25 cellular contexts compared by ENCODE assay signal in genomic region chr3:46509661-46510187, GRCh38. TPM values are rescaled to one million over a fixed set of nuclear protein-coding genes. Genes with fewer than 3 reads are reported as not detected.
DNase-seq lines count a peak whose midpoint lies in the region; ATAC-seq, FAIRE-seq and TF ChIP-seq lines count a peak whose summit lies in the region.
"Had no signal": no experiment of that assay in that cellular context is flagged by ENCODE, and none has a peak within 500 bp of the region (broad histone marks: within the 10 kb centered on the region; RNA-seq: fewer than 3 reads in every experiment).

No MANE protein-coding gene starts in this region.

- H3K9me3 Mint-ChIP-seq in mesothelial cell of epicardium, result no peaks in the 10 kb centered on the region
- H3K9me3 Mint-ChIP-seq: CD4-positive, alpha-beta memory T cell; HFFc6 had no signal

- H3K79me2 ChIP-seq in GM12878 (ENCODE audit: control insufficient read depth, insufficient read depth, low read length) (no peaks in the 10 kb centered on the region), osteoblast (ENCODE audit: insufficient read depth, low read length) (no peaks in the 10 kb centered on the region)

- in situ Hi-C loops in GM12878 (cut with MboI), result no loop called here

- H3K4me1 ChIP-seq in GM12878 (ENCODE audit: control insufficient read depth, insufficient read depth, low read length) (no peaks in the 10 kb centered on the region), osteoblast (ENCODE audit: insufficient read depth, low read length) (no peaks in the 10 kb centered on the region)
- H3K4me1 ChIP-seq: HAP-1 had no signal

- peak; percentile 62 for DNase-seq in NCI-H82 (lab: John Stamatoyannopoulos, UW)
- DNase-seq in GM12878 (ENCODE audit: low read depth, low spot score), result no peak
- DNase-seq in mesothelial cell of epicardium (ENCODE audit: low spot score in 2 of 2, unreplicated experiment in 2 of 2), result no peak
- no peak for DNase-seq in osteoblast (ENCODE audit: insufficient read length, low spot score, missing footprints)
- DNase-seq in stimulated activated CD4-positive, alpha-beta T cell treated with anti-CD3 and anti-CD28 coated beads, Interleukin-12 subunit alpha, Interleukin-12 subunit beta, amount 100 ng/mL, for 4 hours, result no peak
- DNase-seq in NCI-H2171 treated with DMSO at 0.1 percent for 48 hours (lab: John Stamatoyannopoulos, UW), result no peak
- DNase-seq in NCI-H345 treated with DMSO at 0.1 percent for 48 hours (lab: John Stamatoyannopoulos, UW; ENCODE audit: unreplicated experiment), result no peak
- DNase-seq: C1 segment of cervical spinal cord; CD4-positive, alpha-beta memory T cell; DMS 273 treated with DMSO at 0.1 percent for 48 hours; DMS79; HFFc6; Karpas-422; NCI-H1092; NCI-H1436 treated with DMSO at 0.1 percent for 48 hours; NCI-H187 treated with DMSO at 0.1 percent for 48 hours; NCI-H446 treated with DMSO at 0.1 percent for 48 hours; NCI-H526; SIG-M5 had no signal

- H3K4me3 ChIP-seq in GM12878 (no peak overlapping the region), osteoblast (ENCODE audit: insufficient read depth, low read length) (no peak overlapping the region)
- H3K4me3 ChIP-seq: HAP-1, SK-N-MC had no signal

- peak overlapping the region; percentile 25 for H3K27ac Mint-ChIP-seq in mesothelial cell of epicardium
- H3K27ac Mint-ChIP-seq: CD4-positive, alpha-beta memory T cell; HFFc6 had no signal

- 34% methylated on average over 4 of the region's 4 CpGs for WGBS in GM12878 (ENCODE audit: insufficient coverage, insufficient replicate concordance, low lambda C conversion rate, missing lambda C conversion rate)

- H2AFZ ChIP-seq in GM12878 (ENCODE audit: control insufficient read depth, low read depth, low read length), result peak overlapping the region; percentile 26
- H2AFZ ChIP-seq in osteoblast (ENCODE audit: low read length), result no peak overlapping the region

- H3K36me3 Mint-ChIP-seq in mesothelial cell of epicardium, result no peaks in the 10 kb centered on the region
- H3K36me3 Mint-ChIP-seq: CD4-positive, alpha-beta memory T cell had no signal

- H3K4me1 Mint-ChIP-seq in mesothelial cell of epicardium, result peaks cover 28% of the 10 kb centered on the region

- SMC1A ChIA-PET in GM12878 (lab: Charles Lee; ENCODE audit: uncharacterized antibody, unreplicated experiment), result interaction anchor here (0.7 to 1.8 kb wide), 6 partner anchors 21 to 1475 kb away, joined by 3 to 5 read pairs (median 3); no protein-coding TSS in a partner anchor

- POLR2A ChIA-PET in GM12878 (lab: Charles Lee), result no interaction called here

- FAIRE-seq in GM12878 (lab: Jason Lieb, UNC), result no peak
- FAIRE-seq: RCC 7860 had no signal

- RAD21 ChIA-PET in GM12878 (lab: Charles Lee; ENCODE audit: unreplicated experiment), result interaction anchor here (1.0 to 1.4 kb wide), 2 partner anchors 20 to 120 kb away, joined by 3 read pairs; no protein-coding TSS in a partner anchor

- intact Hi-C loops in GM12878 (cut with micrococcal nuclease; ENCODE audit: unreplicated experiment), result no loop called here

- H3K4me2 ChIP-seq in GM12878 (ENCODE audit: control insufficient read depth, insufficient read depth) (no peak overlapping the region), osteoblast (ENCODE audit: insufficient read depth, low read length) (no peak overlapping the region)

- H3K36me3 ChIP-seq in GM12878 (ENCODE audit: control insufficient read depth in 2 of 2, insufficient read depth in 2 of 2, low read length in 1 of 2) (no peaks in the 10 kb centered on the region), osteoblast (ENCODE audit: insufficient read depth, low read length) (no peaks in the 10 kb centered on the region)
- H3K36me3 ChIP-seq: HAP-1 had no signal

- no peak for TF ChIP-seq EP300 in GM12878 (IDR thresholded peaks at IDR 0.05; ENCODE audit: borderline replicate concordance in 1 of 2, control insufficient read depth in 1 of 2, low read depth in 2 of 2, low read length in 2 of 2)

- no peaks in the 10 kb centered on the region for H3K27me3 Mint-ChIP-seq in mesothelial cell of epicardium (ENCODE audit: low read depth)

- no peak overlapping the region for H3K9ac ChIP-seq in GM12878 (ENCODE audit: control insufficient read depth, insufficient read depth, low read length)

- H3K27me3 ChIP-seq in GM12878 (replicated peaks in 1 of 2; ENCODE audit: control insufficient read depth in 2 of 2, insufficient read depth in 2 of 2, low read length in 1 of 2), result no peaks in the 10 kb centered on the region
- H3K27me3 ChIP-seq in osteoblast (ENCODE audit: insufficient read depth, low read length), result no peaks in the 10 kb centered on the region

- no peak overlapping the region for H3K4me3 Mint-ChIP-seq in mesothelial cell of epicardium
- H3K4me3 Mint-ChIP-seq: CD4-positive, alpha-beta memory T cell; HFFc6 had no signal

- H3K9me3 ChIP-seq in GM12878 (replicated peaks; ENCODE audit: control insufficient read depth, insufficient read depth, low read length), result peaks cover 2% of the 10 kb centered on the region; the same call in 1 of the 3 replicates
- H3K9me3 ChIP-seq in osteoblast (ENCODE audit: low read depth, low read length), result no peaks in the 10 kb centered on the region
- H3K9me3 ChIP-seq: HAP-1 had no signal

- TF ChIP-seq POLR2A in GM12878 (IDR thresholded peaks at IDR 0.05; ENCODE audit: low read depth, low read length), result no peak

- no peak for TF ChIP-seq RAD21 in GM12878 (IDR thresholded peaks at IDR 0.05; ENCODE audit: insufficient read depth, low read depth, low read length)

- no peak overlapping the region for H3K27ac ChIP-seq in GM12878 (ENCODE audit: control insufficient read depth, insufficient read depth)
- H3K27ac ChIP-seq in osteoblast (ENCODE audit: low read depth, low read length), result no peak overlapping the region
- H3K27ac ChIP-seq: HL-60, SK-N-MC had no signal

- no peaks in the 10 kb centered on the region for H4K20me1 ChIP-seq in GM12878 (ENCODE audit: control insufficient read depth, insufficient read depth)
- H4K20me1 ChIP-seq in osteoblast (ENCODE audit: insufficient read depth, low read length), result no peaks in the 10 kb centered on the region

- 0 out of 3 replicates have a peak, but pooled peaks have one; percentile 21 for ATAC-seq in GM12878

- CTCF ChIA-PET in GM12878 (lab: Yijun Ruan, JAX), result interaction anchor here (0.8 to 2.6 kb wide), 4 partner anchors 21 to 66 kb away, joined by 3 to 16 read pairs (median 6); no protein-coding TSS in a partner anchor

- no peak for TF ChIP-seq CTCF in GM12878 (IDR thresholded peaks at IDR 0.05 in 2 of 3, conservative IDR thresholded peaks at IDR 0.05 in 1 of 3; ENCODE audit: control insufficient read depth in 2 of 3, extremely low read depth in 1 of 3, insufficient read depth in 1 of 3, low read depth in 3 of 3, low read length in 3 of 3)
- TF ChIP-seq CTCF in mesothelial cell of epicardium (IDR thresholded peaks at IDR 0.05; ENCODE audit: unreplicated experiment), result no peak
- no peak for TF ChIP-seq CTCF in osteoblast (IDR thresholded peaks at IDR 0.05; ENCODE audit: extremely low read depth, low read depth, low read length)

- no TSS peak for BruUV-seq in GM12878 (replicated peaks; lab: Mats Ljungman, UMichigan)

RNA-seq across cellular contexts. Expression of gene RTP3, which starts 11.9 kb away (rescaled TPM):
- total RNA-seq in GM12878 (2013; cell fraction: nucleolus; rRNA removed), result not detected in 2 replicates
- total RNA-seq in GM12878 (2014; rRNA removed) (not detected in 2 replicates), GM12878 (2014; rRNA removed; fragmentation: Illumina TruSeq; extraction: Trizol) (not detected in 2 replicates), GM12878 (2021) (not detected in 2 replicates), mesothelial cell of epicardium (not detected in 3 replicates), osteoblast (not detected in 2 replicates)
- polyA plus RNA-seq in GM12878 (2011; ENCODE audit: low read depth), result not detected
- polyA plus RNA-seq in GM12878 (2011; rRNA removed) (not detected in 2 replicates), GM12878 (2014; fragmentation: Illumina TruSeq; extraction: Trizol) (not detected in 2 replicates), GM12878 (2014; fragmentation: Nextera tagmentation; extraction: Ambion mirVana) (under 1 TPM in 1 of 2 experiments, not detected in 1; 0.06 TPM), GM12878 (2014; rRNA removed) (not detected in 2 replicates), GM12878 (2016; fragmentation: Nextera tagmentation; extraction: Ambion mirVana) (not detected)
- polyA plus RNA-seq in GM12878 (2011; cell fraction: cytosol; rRNA removed), result not detected in 2 replicates
- polyA plus RNA-seq in GM12878 (2011; cell fraction: nucleus; rRNA removed), result not detected in 2 replicates
- polyA plus RNA-seq in GM12878 (2012), result not detected in 2 replicates
- not detected in 2 replicates for polyA minus RNA-seq in GM12878 (2011; rRNA and poly(A)+ RNA removed)
- not detected in 2 replicates for polyA minus RNA-seq in GM12878 (2011; cell fraction: cytosol; rRNA and poly(A)+ RNA removed)
- not detected in 2 replicates for polyA minus RNA-seq in GM12878 (2011; cell fraction: nucleus; rRNA and poly(A)+ RNA removed)
- total RNA-seq: A673; CD4-positive, alpha-beta memory T cell; HFFc6; T-helper 1 cell treated with Interleukin-12 subunit alpha and Interleukin-12 subunit beta and Interleukin-4 antibody, amounts not matched to agents 30 ng/mL and 1 ng/mL, for 36 hours had no signal
- polyA plus RNA-seq: CD4-positive, alpha-beta memory T cell had no signal

RNA-seq across cellular contexts. Expression of gene LTF, which starts 45.0 kb away (rescaled TPM):
- total RNA-seq in GM12878 (2013; cell fraction: nucleolus; rRNA removed), result not detected in 2 replicates
- total RNA-seq in GM12878 (2014; rRNA removed) (0.44 TPM in 1 of 2 replicates, not detected in the other), GM12878 (2014; rRNA removed; fragmentation: Illumina TruSeq; extraction: Trizol) (not detected in 2 replicates), GM12878 (2021) (0.31 TPM in 1 of 2 replicates, not detected in the other), mesothelial cell of epicardium (not detected in 3 replicates), osteoblast (0.59 and 0.72 TPM in 2 replicates)
- not detected for polyA plus RNA-seq in GM12878 (2011; ENCODE audit: low read depth)
- polyA plus RNA-seq in GM12878 (2011; rRNA removed) (not detected in 2 replicates), GM12878 (2014; fragmentation: Illumina TruSeq; extraction: Trizol) (0.03 TPM in 1 of 2 replicates, not detected in the other), GM12878 (2014; fragmentation: Nextera tagmentation; extraction: Ambion mirVana) (not detected), GM12878 (2014; rRNA removed) (not detected in 2 replicates), GM12878 (2016; fragmentation: Nextera tagmentation; extraction: Ambion mirVana) (not detected)
- not detected in 2 replicates for polyA plus RNA-seq in GM12878 (2011; cell fraction: cytosol; rRNA removed)
- not detected in 2 replicates for polyA plus RNA-seq in GM12878 (2011; cell fraction: nucleus; rRNA removed)
- 0.06 TPM in 1 of 2 replicates, not detected in the other for polyA plus RNA-seq in GM12878 (2012)
- not detected in 2 replicates for polyA minus RNA-seq in GM12878 (2011; rRNA and poly(A)+ RNA removed)
- not detected in 2 replicates for polyA minus RNA-seq in GM12878 (2011; cell fraction: cytosol; rRNA and poly(A)+ RNA removed)
- not detected in 2 replicates for polyA minus RNA-seq in GM12878 (2011; cell fraction: nucleus; rRNA and poly(A)+ RNA removed)
- total RNA-seq: A673; CD4-positive, alpha-beta memory T cell; T-helper 1 cell treated with Interleukin-12 subunit alpha and Interleukin-12 subunit beta and Interleukin-4 antibody, amounts not matched to agents 30 ng/mL and 1 ng/mL, for 36 hours had no signal
- polyA plus RNA-seq: CD4-positive, alpha-beta memory T cell had no signal

RNA-seq across cellular contexts. Expression of gene LRRC2, which starts 56.4 kb away (rescaled TPM):
- not detected in 2 replicates for total RNA-seq in GM12878 (2013; cell fraction: nucleolus; rRNA removed)
- total RNA-seq in GM12878 (2014; rRNA removed) (not detected in 2 replicates), GM12878 (2014; rRNA removed; fragmentation: Illumina TruSeq; extraction: Trizol) (not detected in 2 replicates), GM12878 (2021) (not detected in 2 replicates), mesothelial cell of epicardium (0.87 to 1.7 TPM (median 0.97 TPM) in 3 replicates), osteoblast (4.7 and 5.1 TPM in 2 replicates)
- polyA plus RNA-seq in GM12878 (2011; ENCODE audit: low read depth), result not detected
- polyA plus RNA-seq in GM12878 (2011; rRNA removed) (not detected in 2 replicates), GM12878 (2014; fragmentation: Illumina TruSeq; extraction: Trizol) (not detected in 2 replicates), GM12878 (2014; fragmentation: Nextera tagmentation; extraction: Ambion mirVana) (not detected), GM12878 (2014; rRNA removed) (not detected in 2 replicates), GM12878 (2016; fragmentation: Nextera tagmentation; extraction: Ambion mirVana) (not detected)
- polyA plus RNA-seq in GM12878 (2011; cell fraction: cytosol; rRNA removed), result not detected in 2 replicates
- polyA plus RNA-seq in GM12878 (2011; cell fraction: nucleus; rRNA removed), result not detected in 2 replicates
- polyA plus RNA-seq in GM12878 (2012), result not detected in 2 replicates
- polyA minus RNA-seq in GM12878 (2011; rRNA and poly(A)+ RNA removed), result not detected in 2 replicates
- not detected in 2 replicates for polyA minus RNA-seq in GM12878 (2011; cell fraction: cytosol; rRNA and poly(A)+ RNA removed)
- not detected in 2 replicates for polyA minus RNA-seq in GM12878 (2011; cell fraction: nucleus; rRNA and poly(A)+ RNA removed)
